ENCODE assay signal across 10 cellular contexts in genomic region chr17:39663688-39664580, GRCh38. TPM values are rescaled to one million over a fixed set of nuclear protein-coding genes. Genes with fewer than 3 reads are reported as not detected.
DNase-seq lines count a peak whose midpoint lies in the region; ATAC-seq and TF ChIP-seq lines count a peak whose summit lies in the region.
"Had no signal": no experiment of that assay in that cellular context is flagged by ENCODE, and none has a peak within 500 bp of the region (broad histone marks: within the 10 kb centered on the region; RNA-seq: fewer than 3 reads in every experiment).

No MANE protein-coding gene starts in this region.

- CTCF ChIA-PET in Calu3 (lab: Charles Lee), result interaction anchor here (0.5 to 161.2 kb wide), 24 partner anchors 43 to 1356 kb away, joined by 3 to 42089 read pairs (median 6); partner anchors contain the start of genes ERBB2, GRB7, GSDMA and GSDMB

- 28 to 37% methylated on average over 17 of the region's 17 CpGs for WGBS in heart right ventricle, 2 donors

- peaks cover 0 to 34% (median 1%) of the 10 kb centered on the region in 7 donors for H3K27me3 ChIP-seq in heart right ventricle
- H3K27me3 ChIP-seq in osteoblast (ENCODE audit: insufficient read depth, low read length), result peaks cover 39% of the 10 kb centered on the region
- H3K27me3 ChIP-seq: ovary had no signal

- H3K36me3 Mint-ChIP-seq in Calu3 (ENCODE audit: insufficient read depth, unreplicated experiment), result peaks cover 96% of the 10 kb centered on the region

- H3K79me2 ChIP-seq in osteoblast (ENCODE audit: insufficient read depth, low read length), result no peaks in the 10 kb centered on the region

- peak overlapping the region; percentile 8 for H3K27ac Mint-ChIP-seq in Calu3 (ENCODE audit: unreplicated experiment)

- TF ChIP-seq CTCF in Calu3 (IDR thresholded peaks at IDR 0.05; ENCODE audit: unreplicated experiment) (no peak), heart right ventricle (IDR thresholded peaks at IDR 0.05) (no peak), osteoblast (IDR thresholded peaks at IDR 0.05; ENCODE audit: extremely low read depth, low read depth, low read length) (no peak), omental fat pad (IDR thresholded peaks at IDR 0.05) (no peak)

- peak overlapping the region; percentile 28 for H3K4me3 Mint-ChIP-seq in Calu3 (ENCODE audit: low read depth, unreplicated experiment)

- peak in 3 of 8 donors; percentile 4 to 27 (median 16) for ATAC-seq in heart right ventricle
- ATAC-seq in GM21423 (IDR thresholded peaks at IDR 0.05; ENCODE audit: unreplicated experiment), result no peak
- ATAC-seq in HG02678 (IDR thresholded peaks at IDR 0.05; ENCODE audit: unreplicated experiment), result no peak
- no peak for ATAC-seq in omental fat pad (ENCODE audit: low FRiP score)

- H4K20me1 ChIP-seq in osteoblast (ENCODE audit: insufficient read depth, low read length), result peaks cover 6% of the 10 kb centered on the region

- peaks cover 0 to 38% (median 5%) of the 10 kb centered on the region in 9 donors for H3K36me3 ChIP-seq in heart right ventricle
- peaks cover 4% of the 10 kb centered on the region for H3K36me3 ChIP-seq in osteoblast (ENCODE audit: insufficient read depth, low read length)
- H3K36me3 ChIP-seq: ovary had no signal

- H3K4me3 ChIP-seq in heart right ventricle (peak overlapping the region in 9 of 10 donors; percentile 26 to 77 (median 53)), osteoblast (ENCODE audit: insufficient read depth, low read length) (no peak overlapping the region)
- H3K4me3 ChIP-seq: ovary had no signal

- intact Hi-C loops in Calu3 (cut with micrococcal nuclease; ENCODE audit: unreplicated experiment), result loop anchor here (1.0 to 2.0 kb wide), 4 partner anchors 23 to 317 kb away; partner anchors contain the start of genes PSMD3 and STARD3
- intact Hi-C loops in heart right ventricle (cut with DNase I), result no loop called here

- no peaks in the 10 kb centered on the region for H3K9me3 ChIP-seq in heart right ventricle
- H3K9me3 ChIP-seq in osteoblast (ENCODE audit: low read depth, low read length), result no peaks in the 10 kb centered on the region
- H3K9me3 ChIP-seq: ovary had no signal

- H3K27me3 Mint-ChIP-seq in Calu3 (ENCODE audit: unreplicated experiment), result peaks cover 39% of the 10 kb centered on the region

- DNase-seq in Calu3 (peak; percentile 100), NCI-H510A treated with DMSO at 0.1 percent for 48 hours (lab: John Stamatoyannopoulos, UW) (peak; percentile 64), heart right ventricle (peak in 1 of 2 donors; percentile 66), osteoblast (ENCODE audit: insufficient read length, low spot score, missing footprints) (peak; percentile 88), hippocampal formation (lab: John Stamatoyannopoulos, UW) (no peak), omental fat pad (ENCODE audit: low spot score) (no peak)
- DNase-seq: EL, ovary had no signal

- no peak overlapping the region for H2AFZ ChIP-seq in osteoblast (ENCODE audit: low read length)

- H3K4me1 Mint-ChIP-seq in Calu3 (ENCODE audit: low read depth, unreplicated experiment), result peaks cover 60% of the 10 kb centered on the region

- H3K27ac ChIP-seq in heart right ventricle, result peak overlapping the region; percentile 88 to 98 (median 94)
- H3K27ac ChIP-seq in osteoblast (ENCODE audit: low read depth, low read length), result no peak overlapping the region
- H3K27ac ChIP-seq: ovary had no signal

- H3K4me2 ChIP-seq in osteoblast (ENCODE audit: insufficient read depth, low read length), result no peak overlapping the region

- no TSS peak for BruUV-seq in Calu3 (replicated peaks; lab: Mats Ljungman, UMichigan)

- no peaks in the 10 kb centered on the region for H3K9me3 Mint-ChIP-seq in Calu3 (ENCODE audit: low read depth, unreplicated experiment)

- H3K4me1 ChIP-seq in heart right ventricle, result peaks cover 38 to 90% (median 80%) of the 10 kb centered on the region in 9 donors
- no peaks in the 10 kb centered on the region for H3K4me1 ChIP-seq in osteoblast (ENCODE audit: insufficient read depth, low read length)

RNA-seq across cellular contexts. Expression of gene TCAP, which starts 1.2 kb away (rescaled TPM):
- total RNA-seq in Calu3 (2022), result 51.5 and 61.1 TPM in 2 replicates
- total RNA-seq in heart right ventricle, result 1,000 to 10,000 TPM; 3,683 to 6,290 (median 4,342) TPM
- 1,000 to 10,000 TPM; 2,452 to 2,624 TPM for polyA plus RNA-seq in heart right ventricle
- 0.29 and 0.36 TPM in 2 replicates for total RNA-seq in osteoblast
- 1 to 10 TPM in 1 of 4 donors, under 1 TPM in 2, not detected in 1; 0.19 to 1.7 (median 0.60) TPM for total RNA-seq in omental fat pad

RNA-seq across cellular contexts. Expression of gene PNMT, which starts 4.3 kb away (rescaled TPM):
- 1.3 and 3.2 TPM in 2 replicates for total RNA-seq in Calu3 (2022)
- total RNA-seq in heart right ventricle, result 10 to 100 TPM in 1 of 10 donors, 1 to 10 TPM in 9; 2.7 to 12.8 (median 3.9) TPM
- polyA plus RNA-seq in heart right ventricle, result 10 to 100 TPM; 16.8 to 30.0 TPM
- total RNA-seq in osteoblast, result not detected in 2 replicates
- 10 to 100 TPM in 1 of 4 donors, 1 to 10 TPM in 2, under 1 TPM in 1; 0.44 to 16.7 (median 1.9) TPM for total RNA-seq in omental fat pad

RNA-seq across cellular contexts. Expression of gene PGAP3, which starts 23.9 kb away (rescaled TPM):
- total RNA-seq in Calu3 (2022) (1,186 and 1,276 TPM in 2 replicates), heart right ventricle (10 to 100 TPM in 9 of 10 donors, 1 to 10 TPM in 1; 9.2 to 18.2 (median 13.8) TPM), osteoblast (10.3 and 10.9 TPM in 2 replicates), omental fat pad (10 to 100 TPM in 2 of 4 donors, 1 to 10 TPM in 2; 8.2 to 12.8 (median 11.0) TPM)
- polyA plus RNA-seq in heart right ventricle, result 10 to 100 TPM; 12.5 to 16.8 TPM

RNA-seq across cellular contexts. Expression of gene STARD3, which starts 27.0 kb away (rescaled TPM):
- 2,579 and 2,697 TPM in 2 replicates for total RNA-seq in Calu3 (2022)
- total RNA-seq in heart right ventricle, result 10 to 100 TPM; 14.2 to 25.3 (median 19.6) TPM
- polyA plus RNA-seq in heart right ventricle, result 10 to 100 TPM; 39.2 to 46.1 TPM
- 31.5 and 35.8 TPM in 2 replicates for total RNA-seq in osteoblast
- 10 to 100 TPM; 24.9 to 75.5 (median 36.5) TPM for total RNA-seq in omental fat pad

RNA-seq across cellular contexts. Expression of gene ERBB2, which starts 35.9 kb away (rescaled TPM):
- total RNA-seq in Calu3 (2022) (4,829 and 4,830 TPM in 2 replicates), heart right ventricle (10 to 100 TPM; 53.9 to 89.1 (median 68.1) TPM), osteoblast (40.4 and 44.2 TPM in 2 replicates), omental fat pad (10 to 100 TPM; 13.8 to 23.8 (median 15.7) TPM)
- polyA plus RNA-seq in heart right ventricle, result 10 to 100 TPM; 40.3 to 41.2 TPM

Comparison
In these comparisons a context has a peak if more than half of its experiments do, and no peak if none do; other contexts are left out.
1. DNase-seq: peak in Calu3 (single experiment), NCI-H510A treated with DMSO at 0.1 percent for 48 hours (single experiment) and osteoblast (single experiment); none in hippocampal formation (0 of 2) and omental fat pad (single experiment).
2. RNA of gene TCAP, which starts 1.2 kb away (total RNA-seq): 3,683 to 6,290 TPM in heart right ventricle; 51.5 to 61.1 TPM in Calu3, 0.19 to 1.7 TPM in omental fat pad and 0.29 to 0.36 TPM in osteoblast; every median in the first group is over 10 times any median in the second.
3. RNA of gene PGAP3, which starts 23.9 kb away (total RNA-seq): 1,186 to 1,276 TPM in Calu3; 9.2 to 18.2 TPM in heart right ventricle, 8.2 to 12.8 TPM in omental fat pad and 10.3 to 10.9 TPM in osteoblast; every median in the first group is over 10 times any median in the second.